11 cellular contexts compared by ENCODE assay signal in genomic region chr3:187264051-187264450, GRCh38. TPM values are rescaled to one million over a fixed set of nuclear protein-coding genes. Genes with fewer than 3 reads are reported as not detected.
DNase-seq lines count a peak whose midpoint lies in the region; ATAC-seq and TF ChIP-seq lines count a peak whose summit lies in the region.
"Had no signal": no experiment of that assay in that cellular context is flagged by ENCODE, and none has a peak within 500 bp of the region (broad histone marks: within the 10 kb centered on the region; RNA-seq: fewer than 3 reads in every experiment).

No MANE protein-coding gene starts in this region.

- H3K36me3 Mint-ChIP-seq in activated naive CD4-positive, alpha-beta T cell treated with anti-CD3 and anti-CD28 coated beads for 36 hours (ENCODE audit: low read depth) = no peaks in the 10 kb centered on the region

- TF ChIP-seq CTCF in OCI-LY7 (conservative IDR thresholded peaks at IDR 0.05; ENCODE audit: low read length) = no peak

- H3K9ac ChIP-seq in muscle layer of colon (ENCODE audit: low read length) = no peak overlapping the region

- H3K79me2 ChIP-seq in OCI-LY7 (ENCODE audit: insufficient read depth, low read depth, low read length) = no peaks in the 10 kb centered on the region

- peaks cover 30% of the 10 kb centered on the region for H3K36me3 ChIP-seq in muscle layer of colon (ENCODE audit: insufficient read depth, low read length)
- H3K36me3 ChIP-seq in OCI-LY7 (ENCODE audit: insufficient read depth, low read length) = no peaks in the 10 kb centered on the region

- H3K9me3 Mint-ChIP-seq in activated naive CD4-positive, alpha-beta T cell treated with anti-CD3 and anti-CD28 coated beads for 36 hours = peaks cover 1% of the 10 kb centered on the region

- H3K4me3 ChIP-seq in muscle layer of colon (ENCODE audit: low read depth in 1 of 2, low read length in 2 of 2) (no peak overlapping the region), OCI-LY7 (ENCODE audit: low read depth, low read length, poor library complexity, severe bottlenecking) (no peak overlapping the region)
- H3K4me3 ChIP-seq: SK-N-MC had no signal

- H3K27ac Mint-ChIP-seq in activated naive CD4-positive, alpha-beta T cell treated with anti-CD3 and anti-CD28 coated beads for 36 hours = no peak overlapping the region
- H3K27ac Mint-ChIP-seq: naive B cell had no signal

- BruUV-seq in OCI-LY7 (replicated peaks; lab: Mats Ljungman, UMichigan) = no TSS peak

- DNase-seq in AG08395 (ENCODE audit: low spot score) (peak; percentile 66), LoVo (ENCODE audit: low spot score) (peak; percentile 5), epithelial cell of prostate (ENCODE audit: low read depth, low spot score) (peak; percentile 29), AML-193 (lab: John Stamatoyannopoulos, UW) (no peak), OCI-LY7 (ENCODE audit: low spot score) (no peak)
- DNase-seq in activated naive CD4-positive, alpha-beta T cell treated with anti-CD3 and anti-CD28 coated beads for 36 hours = no peak
- DNase-seq: COR-L47, naive B cell had no signal

- intact Hi-C loops in activated naive CD4-positive, alpha-beta T cell treated with anti-CD3 and anti-CD28 coated beads for 36 hours (cut with micrococcal nuclease) = no loop called here
- intact Hi-C loops in OCI-LY7 (cut with micrococcal nuclease; ENCODE audit: unreplicated experiment) = no loop called here

- peaks cover 7% of the 10 kb centered on the region for H3K27me3 Mint-ChIP-seq in activated naive CD4-positive, alpha-beta T cell treated with anti-CD3 and anti-CD28 coated beads for 36 hours (ENCODE audit: low read depth)

- H4K20me1 ChIP-seq in OCI-LY7 (ENCODE audit: insufficient read depth, low read length) = no peaks in the 10 kb centered on the region

- CTCF ChIA-PET in activated naive CD4-positive, alpha-beta T cell treated with anti-CD3 and anti-CD28 coated beads for 36 hours (lab: Charles Lee) = no interaction called here
- CTCF ChIA-PET in OCI-LY7 (lab: Charles Lee; ENCODE audit: unreplicated experiment) = no interaction called here

- H3K4me3 Mint-ChIP-seq in activated naive CD4-positive, alpha-beta T cell treated with anti-CD3 and anti-CD28 coated beads for 36 hours = no peak overlapping the region
- H3K4me3 Mint-ChIP-seq: naive B cell had no signal

- H3K27ac ChIP-seq in epithelial cell of prostate = no peak overlapping the region
- H3K27ac ChIP-seq in muscle layer of colon (ENCODE audit: low read depth, low read length) = peak overlapping the region; percentile 54
- no peak overlapping the region for H3K27ac ChIP-seq in OCI-LY7 (ENCODE audit: low read depth, low read length, poor library complexity, severe bottlenecking)
- H3K27ac ChIP-seq: SK-N-MC had no signal

- H2AFZ ChIP-seq in OCI-LY7 (ENCODE audit: low read length) = no peak overlapping the region

- POLR2A ChIA-PET in OCI-LY7 (lab: Charles Lee) = no interaction called here

- no peaks in the 10 kb centered on the region for H3K9me2 ChIP-seq in OCI-LY7 (ENCODE audit: insufficient read depth, low read length)

- no peak overlapping the region for H3K4me2 ChIP-seq in OCI-LY7 (ENCODE audit: low read length)

- H3K27me3 ChIP-seq in muscle layer of colon (ENCODE audit: control insufficient read depth in 1 of 2, insufficient read depth in 2 of 2, low read length in 2 of 2) = no peaks in the 10 kb centered on the region

- no peaks in the 10 kb centered on the region for H3K4me1 Mint-ChIP-seq in activated naive CD4-positive, alpha-beta T cell treated with anti-CD3 and anti-CD28 coated beads for 36 hours (ENCODE audit: low read depth)
- H3K4me1 Mint-ChIP-seq: naive B cell had no signal

- H3K9me3 ChIP-seq in muscle layer of colon (ENCODE audit: low read length) = no peaks in the 10 kb centered on the region
- no peaks in the 10 kb centered on the region for H3K9me3 ChIP-seq in OCI-LY7 (ENCODE audit: low read length)

- ATAC-seq in HG02938 (IDR thresholded peaks at IDR 0.05; ENCODE audit: unreplicated experiment) = no peak

- H3K4me1 ChIP-seq in muscle layer of colon (ENCODE audit: insufficient read depth, low read length) (peaks cover 53% of the 10 kb centered on the region), OCI-LY7 (ENCODE audit: insufficient read depth, low read length, poor library complexity, severe bottlenecking) (no peaks in the 10 kb centered on the region)

RNA-seq across cellular contexts. Expression of gene MASP1, which starts 27.5 kb away (rescaled TPM):
- not detected for total RNA-seq in activated naive CD4-positive, alpha-beta T cell treated with anti-CD3 and anti-CD28 coated beads for 36 hours
- total RNA-seq in OCI-LY7 (2014; rRNA removed; shearing (Covaris generic)) = not detected in 2 replicates
- total RNA-seq in OCI-LY7 (2022) = not detected in 2 replicates

Comparison
In these comparisons a context has a peak if more than half of its experiments do, and no peak if none do; other contexts are left out.
1. DNase-seq: peak in AG08395 (single experiment), LoVo (single experiment) and epithelial cell of prostate (single experiment); none in AML-193 (0 of 2), activated naive CD4-positive, alpha-beta T cell treated with anti-CD3 and anti-CD28 coated beads for 36 hours (single experiment) and OCI-LY7 (single experiment).